11 cellular contexts compared by ENCODE assay signal in genomic region chr7:157874870-157875229, GRCh38.
DNase-seq lines count a peak whose midpoint lies in the region; ATAC-seq, FAIRE-seq and TF ChIP-seq lines count a peak whose summit lies in the region.
"Had no signal": no experiment of that assay in that cellular context is flagged by ENCODE, and none has a peak within 500 bp of the region (broad histone marks: within the 10 kb centered on the region; RNA-seq: fewer than 3 reads in every experiment).

No MANE protein-coding gene starts in this region.

- peaks cover 31% of the 10 kb centered on the region for H3K4me1 Mint-ChIP-seq in activated CD4-positive, alpha-beta T cell treated with anti-CD3 and anti-CD28 coated beads for 36 hours
- H3K4me1 Mint-ChIP-seq in astrocyte (ENCODE audit: low read depth, unreplicated experiment) = no peaks in the 10 kb centered on the region
- peaks cover 23% of the 10 kb centered on the region for H3K4me1 Mint-ChIP-seq in neural crest cell
- peaks cover 2% of the 10 kb centered on the region for H3K4me1 Mint-ChIP-seq in endodermal cell
- H3K4me1 Mint-ChIP-seq: GM23338 had no signal

- no peak overlapping the region for H3K9ac ChIP-seq in MM.1S (ENCODE audit: low read length)
- no peak overlapping the region for H3K9ac ChIP-seq in astrocyte (ENCODE audit: low read length)
- no peak overlapping the region for H3K9ac ChIP-seq in endodermal cell (ENCODE audit: extremely low read depth, low read length, poor library complexity, severe bottlenecking)

- H2AFZ ChIP-seq in MM.1S (ENCODE audit: low read length) (peak overlapping the region; percentile 21; the same call in 1 of the 2 replicates), astrocyte (ENCODE audit: low read depth, low read length) (no peak overlapping the region)
- H2AFZ ChIP-seq: GM23338 had no signal

- H3K79me2 ChIP-seq in MM.1S (ENCODE audit: low read length) (no peaks in the 10 kb centered on the region), astrocyte (ENCODE audit: insufficient read depth, low read length) (no peaks in the 10 kb centered on the region)

- H3K27me3 Mint-ChIP-seq in activated CD4-positive, alpha-beta T cell treated with anti-CD3 and anti-CD28 coated beads for 36 hours = peaks cover 2% of the 10 kb centered on the region
- H3K27me3 Mint-ChIP-seq in astrocyte (ENCODE audit: low read depth, unreplicated experiment) (no peaks in the 10 kb centered on the region), neural crest cell (ENCODE audit: low read depth) (no peaks in the 10 kb centered on the region), endodermal cell (ENCODE audit: insufficient read depth) (peaks cover 9% of the 10 kb centered on the region)

- no peak for FAIRE-seq in astrocyte (lab: Jason Lieb, UNC)

- H3K4me3 ChIP-seq in MM.1S (ENCODE audit: low read length) (no peak overlapping the region), astrocyte (ENCODE audit: insufficient read depth, low read depth, low read length) (no peak overlapping the region), WERI-Rb-1 (ENCODE audit: low read depth, low read length) (no peak overlapping the region), endodermal cell (ENCODE audit: low read length) (no peak overlapping the region)
- H3K4me3 ChIP-seq: GM23338 had no signal

- H3K4me2 ChIP-seq in MM.1S (ENCODE audit: low read depth, low read length) (peak overlapping the region; percentile 8; the same call in 1 of the 2 replicates), astrocyte (ENCODE audit: low read length) (peak overlapping the region; percentile 19)
- H3K4me2 ChIP-seq: GM23338 had no signal

- H4K20me1 ChIP-seq in MM.1S (ENCODE audit: insufficient read depth, low read length) (no peaks in the 10 kb centered on the region), astrocyte (ENCODE audit: insufficient read depth, low read length) (no peaks in the 10 kb centered on the region)

- TF ChIP-seq CTCF in MM.1S (IDR thresholded peaks at IDR 0.05; ENCODE audit: low read length) (no peak), astrocyte (IDR thresholded peaks at IDR 0.05; ENCODE audit: insufficient read depth, low read depth, low read length) (no peak), neural crest cell (conservative IDR thresholded peaks at IDR 0.05) (no peak), omental fat pad (IDR thresholded peaks at IDR 0.05) (no peak), WERI-Rb-1 (IDR thresholded peaks at IDR 0.05; ENCODE audit: low read depth, low read length) (no peak), endodermal cell (conservative IDR thresholded peaks at IDR 0.05) (no peak)

- H3K27me3 ChIP-seq in MM.1S (replicated peaks; ENCODE audit: insufficient read depth, low read length) = peaks cover 66% of the 10 kb centered on the region
- no peaks in the 10 kb centered on the region for H3K27me3 ChIP-seq in astrocyte (ENCODE audit: insufficient read depth, low read length)
- H3K27me3 ChIP-seq in WERI-Rb-1 (ENCODE audit: insufficient read depth, low read depth, severe bottlenecking) = no peaks in the 10 kb centered on the region
- no peaks in the 10 kb centered on the region for H3K27me3 ChIP-seq in endodermal cell (ENCODE audit: control insufficient read depth, insufficient read depth, low read length, poor library complexity, severe bottlenecking)

- H3K4me3 Mint-ChIP-seq in activated CD4-positive, alpha-beta T cell treated with anti-CD3 and anti-CD28 coated beads for 36 hours = peak overlapping the region; percentile 57
- H3K4me3 Mint-ChIP-seq in astrocyte (ENCODE audit: unreplicated experiment) (no peak overlapping the region), neural crest cell (no peak overlapping the region), endodermal cell (no peak overlapping the region)
- H3K4me3 Mint-ChIP-seq: GM23338 had no signal

- peak overlapping the region; percentile 2 for H3K27ac Mint-ChIP-seq in activated CD4-positive, alpha-beta T cell treated with anti-CD3 and anti-CD28 coated beads for 36 hours
- H3K27ac Mint-ChIP-seq in astrocyte (ENCODE audit: unreplicated experiment) (no peak overlapping the region), neural crest cell (ENCODE audit: unreplicated experiment) (peak overlapping the region; percentile 21), endodermal cell (no peak overlapping the region)
- H3K27ac Mint-ChIP-seq: GM23338 had no signal

- POLR2A ChIA-PET in activated CD4-positive, alpha-beta T cell treated with anti-CD3 and anti-CD28 coated beads for 36 hours (lab: Charles Lee) = no interaction called here

- no peaks in the 10 kb centered on the region for H3K9me2 ChIP-seq in MM.1S (replicated peaks; ENCODE audit: insufficient read depth, low read length)

- WGBS in endodermal cell (ENCODE audit: insufficient coverage in 1 of 2, insufficient read length in 1 of 2), 2 experiments = 80 to 90% methylated on average over 2 to 12 of the region's 12 CpGs

- H3F3A ChIP-seq in MM.1S (ENCODE audit: insufficient read depth, low read length) = no peaks in the 10 kb centered on the region

- H3K36me3 ChIP-seq in MM.1S (replicated peaks; ENCODE audit: insufficient read depth, low read length) (no peaks in the 10 kb centered on the region), astrocyte (ENCODE audit: insufficient read depth, low read length) (no peaks in the 10 kb centered on the region), WERI-Rb-1 (no peaks in the 10 kb centered on the region), endodermal cell (ENCODE audit: control insufficient read depth, insufficient read depth, low read length) (no peaks in the 10 kb centered on the region)

- H3K4me1 ChIP-seq in MM.1S (ENCODE audit: low read length) = no peaks in the 10 kb centered on the region
- no peaks in the 10 kb centered on the region for H3K4me1 ChIP-seq in astrocyte (ENCODE audit: insufficient read depth, low read length)
- H3K4me1 ChIP-seq in endodermal cell (ENCODE audit: control insufficient read depth, insufficient read depth, low read length) = no peaks in the 10 kb centered on the region

- DNase-seq in activated CD4-positive, alpha-beta T cell treated with anti-CD3 and anti-CD28 coated beads for 36 hours = no peak
- DNase-seq in activated CD4-positive, alpha-beta T cell treated with anti-CD3 and anti-CD28 coated beads, Interleukin-2, amount 50 U/mL, for 1 hour = no peak
- DNase-seq in MM.1S (no peak), astrocyte (ENCODE audit: low read depth) (no peak), neural crest cell (ENCODE audit: low read depth, low spot score) (no peak), omental fat pad (ENCODE audit: low spot score) (no peak), WERI-Rb-1 (no peak), endodermal cell (no peak)
- DNase-seq: KG1, T1000 had no signal

- ATAC-seq in activated CD4-positive, alpha-beta T cell treated with anti-CD3 and anti-CD28 coated beads for 36 hours = peak; percentile 34
- no peak for ATAC-seq in omental fat pad (ENCODE audit: low FRiP score)
- ATAC-seq: GM23338 had no signal

- H3K27ac ChIP-seq in MM.1S (ENCODE audit: low read length) (no peak overlapping the region), astrocyte (ENCODE audit: low read depth, low read length) (no peak overlapping the region), WERI-Rb-1 (no peak overlapping the region), endodermal cell (ENCODE audit: low read depth, low read length) (no peak overlapping the region)

- no peaks in the 10 kb centered on the region for H3K9me3 Mint-ChIP-seq in activated CD4-positive, alpha-beta T cell treated with anti-CD3 and anti-CD28 coated beads for 36 hours (ENCODE audit: low read depth)
- H3K9me3 Mint-ChIP-seq in astrocyte (ENCODE audit: unreplicated experiment) = peaks cover 41% of the 10 kb centered on the region
- H3K9me3 Mint-ChIP-seq in neural crest cell = peaks cover 5% of the 10 kb centered on the region
- no peaks in the 10 kb centered on the region for H3K9me3 Mint-ChIP-seq in endodermal cell

- H3K9me3 ChIP-seq in MM.1S (replicated peaks; ENCODE audit: insufficient read depth, low read length) (no peaks in the 10 kb centered on the region), astrocyte (ENCODE audit: insufficient read depth, low read depth, low read length) (peaks cover 5% of the 10 kb centered on the region), WERI-Rb-1 (ENCODE audit: severe bottlenecking) (no peaks in the 10 kb centered on the region), endodermal cell (ENCODE audit: control insufficient read depth, low read length) (peaks cover 58% of the 10 kb centered on the region)

- CTCF ChIA-PET in activated CD4-positive, alpha-beta T cell treated with anti-CD3 and anti-CD28 coated beads for 36 hours (lab: Charles Lee) = interaction anchor here (0.5 to 1.0 kb wide), 5 partner anchors 21 to 523 kb away, joined by 3 to 8 read pairs (median 3); no protein-coding TSS in a partner anchor

- intact Hi-C loops in activated CD4-positive, alpha-beta T cell treated with anti-CD3 and anti-CD28 coated beads for 36 hours (cut with DNase I, micrococcal nuclease) = loop anchor here (1.0 to 10.0 kb wide), 4 partner anchors 48 to 442 kb away; no protein-coding TSS in a partner anchor

- no peaks in the 10 kb centered on the region for H3K36me3 Mint-ChIP-seq in activated CD4-positive, alpha-beta T cell treated with anti-CD3 and anti-CD28 coated beads for 36 hours (ENCODE audit: low read depth)
- H3K36me3 Mint-ChIP-seq in astrocyte (ENCODE audit: low read depth, unreplicated experiment) (no peaks in the 10 kb centered on the region), neural crest cell (ENCODE audit: low read depth) (peaks cover 6% of the 10 kb centered on the region), endodermal cell (ENCODE audit: low read depth) (no peaks in the 10 kb centered on the region)

Comparison
In these comparisons a context has a peak if more than half of its experiments do, and no peak if none do; other contexts are left out.
1. H3K27ac Mint-ChIP-seq: peak in activated CD4-positive, alpha-beta T cell treated with anti-CD3 and anti-CD28 coated beads for 36 hours (single experiment) and neural crest cell (single experiment); none in astrocyte (single experiment) and endodermal cell (single experiment).